15 cellular contexts compared by ENCODE assay signal in genomic region chr2:86744152-86744551, GRCh38. TPM values are rescaled to one million over a fixed set of nuclear protein-coding genes. Genes with fewer than 3 reads are reported as not detected.
DNase-seq lines count a peak whose midpoint lies in the region; ATAC-seq lines count a peak whose summit lies in the region.
"Had no signal": no experiment of that assay in that cellular context is flagged by ENCODE, and none has a peak within 500 bp of the region (broad histone marks: within the 10 kb centered on the region; RNA-seq: fewer than 3 reads in every experiment).

No MANE protein-coding gene starts in this region.

- H3K9me3 Mint-ChIP-seq in activated naive CD8-positive, alpha-beta T cell treated with anti-CD3 and anti-CD28 coated beads, Interleukin-2, amount 10 ng/mL, durations not matched to agents 7 days and 5 days, result no peaks in the 10 kb centered on the region
- H3K9me3 Mint-ChIP-seq in activated naive CD8-positive, alpha-beta T cell treated with anti-CD3 and anti-CD28 coated beads, Interleukin-2, amount 50 U/mL, for 24 hours, result no peaks in the 10 kb centered on the region
- H3K9me3 Mint-ChIP-seq: CD4-positive, CD25-positive, alpha-beta regulatory T cell; IgD-negative memory B cell had no signal

- ATAC-seq in activated naive CD8-positive, alpha-beta T cell treated with anti-CD3 and anti-CD28 coated beads, Interleukin-2, amount 10 ng/mL, durations not matched to agents 7 days and 5 days (ENCODE audit: low read depth), result no peak
- no peak for ATAC-seq in activated naive CD8-positive, alpha-beta T cell treated with anti-CD3 and anti-CD28 coated beads, Interleukin-2, amount 50 U/mL, for 24 hours
- ATAC-seq in esophagus mucosa (peak; percentile 72), left lobe of liver (peak; percentile 18)
- ATAC-seq: HCT116 had no signal

- peaks cover 32% of the 10 kb centered on the region for H3K36me3 Mint-ChIP-seq in activated naive CD8-positive, alpha-beta T cell treated with anti-CD3 and anti-CD28 coated beads, Interleukin-2, amount 10 ng/mL, durations not matched to agents 7 days and 5 days
- H3K36me3 Mint-ChIP-seq in activated naive CD8-positive, alpha-beta T cell treated with anti-CD3 and anti-CD28 coated beads, Interleukin-2, amount 50 U/mL, for 24 hours (ENCODE audit: low read depth), result peaks cover 27% of the 10 kb centered on the region

- H3K4me3 Mint-ChIP-seq in activated naive CD8-positive, alpha-beta T cell treated with anti-CD3 and anti-CD28 coated beads, Interleukin-2, amount 10 ng/mL, durations not matched to agents 7 days and 5 days, result no peak overlapping the region
- H3K4me3 Mint-ChIP-seq in activated naive CD8-positive, alpha-beta T cell treated with anti-CD3 and anti-CD28 coated beads, Interleukin-2, amount 50 U/mL, for 24 hours, result no peak overlapping the region
- H3K4me3 Mint-ChIP-seq: IgD-negative memory B cell had no signal

- peak overlapping the region; percentile 30 for H3K27ac Mint-ChIP-seq in activated naive CD8-positive, alpha-beta T cell treated with anti-CD3 and anti-CD28 coated beads, Interleukin-2, amount 10 ng/mL, durations not matched to agents 7 days and 5 days
- no peak overlapping the region for H3K27ac Mint-ChIP-seq in activated naive CD8-positive, alpha-beta T cell treated with anti-CD3 and anti-CD28 coated beads, Interleukin-2, amount 50 U/mL, for 24 hours
- H3K27ac Mint-ChIP-seq: IgD-negative memory B cell had no signal

- DNase-seq in activated naive CD8-positive, alpha-beta T cell treated with anti-CD3 and anti-CD28 coated beads, Interleukin-2, amount 10 ng/mL, durations not matched to agents 7 days and 5 days, result no peak
- no peak for DNase-seq in activated naive CD8-positive, alpha-beta T cell treated with anti-CD3 and anti-CD28 coated beads, Interleukin-2, amount 50 U/mL, for 24 hours
- DNase-seq in left lobe of liver (ENCODE audit: low spot score) (no peak), OCI-M1 (lab: John Stamatoyannopoulos, UW) (no peak), 8988T (no peak), activated T-cell treated with anti-CD3 and anti-CD28 coated beads for 4 hours (no peak)
- DNase-seq: ACHN; CD4-positive, CD25-positive, alpha-beta regulatory T cell; DMS53; GF-D8 had no signal

- peaks cover 18% of the 10 kb centered on the region for H3K4me1 Mint-ChIP-seq in activated naive CD8-positive, alpha-beta T cell treated with anti-CD3 and anti-CD28 coated beads, Interleukin-2, amount 10 ng/mL, durations not matched to agents 7 days and 5 days
- H3K4me1 Mint-ChIP-seq in activated naive CD8-positive, alpha-beta T cell treated with anti-CD3 and anti-CD28 coated beads, Interleukin-2, amount 50 U/mL, for 24 hours, result peaks cover 39% of the 10 kb centered on the region

- POLR2A ChIA-PET in activated naive CD8-positive, alpha-beta T cell treated with anti-CD3 and anti-CD28 coated beads, Interleukin-2, amount 10 ng/mL, durations not matched to agents 7 days and 5 days (lab: Charles Lee), result interaction anchor here (0.7 kb wide), 1 partner anchor 13 kb away, joined by 3 read pairs; no protein-coding TSS in a partner anchor

- H3K27me3 Mint-ChIP-seq in activated naive CD8-positive, alpha-beta T cell treated with anti-CD3 and anti-CD28 coated beads, Interleukin-2, amount 10 ng/mL, durations not matched to agents 7 days and 5 days, result no peaks in the 10 kb centered on the region
- H3K27me3 Mint-ChIP-seq in activated naive CD8-positive, alpha-beta T cell treated with anti-CD3 and anti-CD28 coated beads, Interleukin-2, amount 50 U/mL, for 24 hours, result no peaks in the 10 kb centered on the region
- H3K27me3 Mint-ChIP-seq: CD4-positive, CD25-positive, alpha-beta regulatory T cell; IgD-negative memory B cell had no signal

RNA-seq across cellular contexts. Expression of gene RMND5A, which starts 24.1 kb away (rescaled TPM):
- 10 to 100 TPM; 36.1 to 42.1 TPM for total RNA-seq in activated naive CD8-positive, alpha-beta T cell treated with anti-CD3 and anti-CD28 coated beads, Interleukin-2, amount 10 ng/mL, durations not matched to agents 7 days and 5 days
- total RNA-seq in esophagus mucosa (39.4 TPM), left lobe of liver (42.5 TPM)

RNA-seq across cellular contexts. Expression of gene CD8A, which starts 46.6 kb away (rescaled TPM):
- total RNA-seq in activated naive CD8-positive, alpha-beta T cell treated with anti-CD3 and anti-CD28 coated beads, Interleukin-2, amount 10 ng/mL, durations not matched to agents 7 days and 5 days, result 100 to 1,000 TPM; 666 to 683 TPM
- total RNA-seq in esophagus mucosa (0.44 TPM), left lobe of liver (0.81 TPM)
- total RNA-seq: A172; CD4-positive, CD25-positive, alpha-beta regulatory T cell; HT-29 had no signal

Comparison
In these comparisons a context has a peak if more than half of its experiments do, and no peak if none do; other contexts are left out.
1. ATAC-seq: peak in esophagus mucosa (single experiment) and left lobe of liver (single experiment); none in activated naive CD8-positive, alpha-beta T cell treated with anti-CD3 and anti-CD28 coated beads, Interleukin-2, amount 10 ng/mL, durations not matched to agents 7 days and 5 days (single experiment) and activated naive CD8-positive, alpha-beta T cell treated with anti-CD3 and anti-CD28 coated beads, Interleukin-2, amount 50 U/mL, for 24 hours (single experiment).
2. RNA of gene CD8A, which starts 46.6 kb away (total RNA-seq): 666 to 683 TPM in activated naive CD8-positive, alpha-beta T cell treated with anti-CD3 and anti-CD28 coated beads, Interleukin-2, amount 10 ng/mL, durations not matched to agents 7 days and 5 days; 0.81 TPM in left lobe of liver (single experiment) and 0.44 TPM in esophagus mucosa (single experiment); every median in the first group is over 100 times any median in the second.